In the genomic region with DNA sequence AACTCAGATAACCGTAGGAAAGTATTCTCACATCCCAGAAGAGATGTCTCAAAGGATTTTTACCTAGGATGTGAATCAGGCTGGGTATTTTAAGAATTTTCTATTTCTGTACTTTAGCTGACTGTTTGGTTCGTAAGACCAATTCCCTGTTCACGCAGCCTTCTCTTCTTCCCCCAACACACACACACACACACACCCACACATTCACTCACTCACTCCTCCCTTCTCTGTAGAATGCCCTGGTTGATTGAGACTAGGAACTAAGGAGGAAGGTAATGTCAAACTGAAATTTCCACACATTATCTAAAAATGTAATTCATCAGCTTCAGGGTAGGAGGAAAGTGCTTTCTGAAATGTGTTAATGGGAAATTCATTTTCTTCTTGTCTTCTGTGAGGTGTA, we compare ENCODE assay signal across 19 cellular contexts. TPM values are rescaled to one million over a fixed set of nuclear protein-coding genes. Genes with fewer than 3 reads are reported as not detected.
DNase-seq lines count a peak whose midpoint lies in the region; ATAC-seq, FAIRE-seq and TF ChIP-seq lines count a peak whose summit lies in the region.
"Had no signal": no experiment of that assay in that cellular context is flagged by ENCODE, and none has a peak within 500 bp of the region (broad histone marks: within the 10 kb centered on the region; RNA-seq: fewer than 3 reads in every experiment).

No MANE protein-coding gene starts in this region.

- DNase-seq in caudate nucleus (lab: John Stamatoyannopoulos, UW) = peak in 34 of 61 donors; percentile 1 to 87 (median 21)
- no peak for DNase-seq in mesendoderm
- DNase-seq in NCI-H2171 (lab: John Stamatoyannopoulos, UW) = no peak
- no peak for DNase-seq in HepG2 (ENCODE audit: low spot score)
- no peak for DNase-seq in HT-29 (ENCODE audit: low spot score)
- DNase-seq: ACHN; Caco-2; CD4-positive, alpha-beta T cell; GDM1; GM23248; H9 had no signal

- H4K20me1 ChIP-seq in HepG2 (ENCODE audit: insufficient read depth, low read length) = no peaks in the 10 kb centered on the region

- no TSS peak for BruUV-seq in HepG2 (replicated peaks; lab: Mats Ljungman, UMichigan)

- POLR2A ChIA-PET in HEK293 (lab: Yijun Ruan, JAX) = no interaction called here
- POLR2A ChIA-PET in HepG2 (lab: Yijun Ruan, JAX) = no interaction called here

- H3K56ac ChIP-seq in mesendoderm (ENCODE audit: low read length) = peak overlapping the region; percentile 66

- no peaks in the 10 kb centered on the region for H3K36me3 ChIP-seq in HEK293 (ENCODE audit: control insufficient read depth in 2 of 2, insufficient read depth in 1 of 2, low read length in 2 of 2)
- H3K36me3 ChIP-seq in mesendoderm (ENCODE audit: control insufficient read depth, insufficient read depth, low read length) = no peaks in the 10 kb centered on the region
- H3K36me3 ChIP-seq in HepG2 (replicated peaks in 1 of 2; ENCODE audit: control insufficient read depth in 1 of 2, insufficient read depth in 2 of 2, low read length in 2 of 2) = no peaks in the 10 kb centered on the region

- in situ Hi-C loops in HepG2 (cut with HindIII; ENCODE audit: extremely low pct_ligation_motif_present, low pct_unique_long_range_greater_than_20kb) = no loop called here

- H3K4me2 ChIP-seq in mesendoderm (ENCODE audit: low read length) = no peak overlapping the region
- H3K4me2 ChIP-seq in HepG2 (ENCODE audit: low read depth, low read length) = no peak overlapping the region

- H4K8ac ChIP-seq in mesendoderm (ENCODE audit: low read depth, low read length) = no peak overlapping the region

- H3K4me3 ChIP-seq in HEK293 (ENCODE audit: low read depth, low read length) = no peak overlapping the region
- no peak overlapping the region for H3K4me3 ChIP-seq in mesendoderm (ENCODE audit: low read length)
- no peak overlapping the region for H3K4me3 ChIP-seq in HepG2 (replicated peaks in 1 of 3; ENCODE audit: insufficient read depth in 1 of 3, low read depth in 2 of 3, low read length in 3 of 3)
- H3K4me3 ChIP-seq: GM23248, K562 had no signal

- H3K27ac ChIP-seq in HEK293 (ENCODE audit: extremely low read depth, low read depth, low read length) (no peak overlapping the region), caudate nucleus (ENCODE audit: low read depth, low read length) (no peak overlapping the region), mesendoderm (ENCODE audit: low read depth, low read length) (no peak overlapping the region), HepG2 (ENCODE audit: extremely low read length, insufficient read depth, low read length) (no peak overlapping the region)
- H3K27ac ChIP-seq: C4-2B, GM23248 had no signal

- H3K79me2 ChIP-seq in mesendoderm (ENCODE audit: control insufficient read depth, insufficient read depth, low read length) (no peaks in the 10 kb centered on the region), HepG2 (ENCODE audit: insufficient read depth, low read length) (no peaks in the 10 kb centered on the region)

- TF ChIP-seq RAD21 in HepG2 (CRISPR knock-in tag; IDR thresholded peaks at IDR 0.05) = no peak

- no peak overlapping the region for H4K5ac ChIP-seq in mesendoderm (ENCODE audit: low read length)

- H2BK15ac ChIP-seq in mesendoderm (replicated peaks; ENCODE audit: low read depth) = no peak overlapping the region

- no peak for TF ChIP-seq EP300 in HepG2 (IDR thresholded peaks at IDR 0.05; ENCODE audit: low read depth in 2 of 2, low read length in 2 of 2)
- TF ChIP-seq EP300 in HepG2 (CRISPR knock-in tag; IDR thresholded peaks at IDR 0.05; ENCODE audit: borderline replicate concordance) = no peak

- H3K4ac ChIP-seq in mesendoderm (ENCODE audit: low read depth, low read length) = no peak overlapping the region

- TF ChIP-seq POLR2A in HepG2 (IDR thresholded peaks at IDR 0.05; ENCODE audit: insufficient read depth in 1 of 2, low read depth in 2 of 2, low read length in 2 of 2) = no peak

- ATAC-seq in HepG2 = no peak
- ATAC-seq: K562 had no signal

- no peaks in the 10 kb centered on the region for H3K27me3 ChIP-seq in mesendoderm (ENCODE audit: insufficient read depth, low read length, poor library complexity)
- no peaks in the 10 kb centered on the region; a peak in 1 of 5 replicates for H3K27me3 ChIP-seq in HepG2 (ENCODE audit: control insufficient read depth in 1 of 2, insufficient read depth in 2 of 2, low read length in 2 of 2)

- peak overlapping the region; percentile 64 for H3K18ac ChIP-seq in mesendoderm (ENCODE audit: low read length)

- H3K9me3 ChIP-seq in HEK293 (ENCODE audit: control insufficient read depth, insufficient read depth, low read depth, low read length) (no peaks in the 10 kb centered on the region), HepG2 (ENCODE audit: low read length) (no peaks in the 10 kb centered on the region)
- H3K9me3 ChIP-seq: Caco-2 had no signal

- H2BK5ac ChIP-seq in mesendoderm (ENCODE audit: low read length) = no peak overlapping the region

- H3K4me1 ChIP-seq in HEK293 (ENCODE audit: control insufficient read depth, insufficient read depth, low read length) (no peaks in the 10 kb centered on the region), mesendoderm (ENCODE audit: control insufficient read depth, low read depth, low read length) (peaks cover 21% of the 10 kb centered on the region), HepG2 (ENCODE audit: insufficient read depth, low read length) (no peaks in the 10 kb centered on the region)
- H3K4me1 ChIP-seq: Caco-2 had no signal

- CTCF ChIA-PET in HEK293 (lab: Yijun Ruan, JAX) = interaction anchor here (0.6 kb wide), 1 partner anchor 400 kb away, joined by 6 read pairs; no protein-coding TSS in a partner anchor
- CTCF ChIA-PET in HepG2 (lab: Yijun Ruan, JAX; ENCODE audit: low intra/inter-chr PET ratio, low total read pairs) = no interaction called here

- H2BK120ac ChIP-seq in mesendoderm (ENCODE audit: low read depth, low read length) = no peak overlapping the region

- no peak overlapping the region for H3K23ac ChIP-seq in mesendoderm (ENCODE audit: low read length)

- no peak overlapping the region for H2AFZ ChIP-seq in HepG2 (ENCODE audit: low read length)
- H2AFZ ChIP-seq: GM23248 had no signal

- H3K9ac ChIP-seq in mesendoderm (ENCODE audit: low read length) (no peak overlapping the region), HepG2 (ENCODE audit: insufficient read depth, low read depth, low read length) (no peak overlapping the region)
- H3K9ac ChIP-seq: GM23248 had no signal

- TF ChIP-seq CTCF in HEK293 (tag by site-specific recombination; IDR thresholded peaks at IDR 0.05) (no peak), HepG2 (CRISPR knock-in tag; IDR thresholded peaks at IDR 0.05) (no peak)

- no peak overlapping the region for H2AK5ac ChIP-seq in mesendoderm (ENCODE audit: low read length)

- no CpG with 5 or more reads among the region's 3 CpGs for WGBS in mesendoderm (ENCODE audit: extremely low coverage, insufficient coverage, low lambda C conversion rate)
- WGBS in HepG2 (ENCODE audit: low lambda C conversion rate) = 3% methylated on average over 3 of the region's 3 CpGs

- H3K79me1 ChIP-seq in mesendoderm (ENCODE audit: low read length) = no peaks in the 10 kb centered on the region

- FAIRE-seq in HepG2 (lab: Jason Lieb, UNC) = no peak
- FAIRE-seq: A204.1, D721Med, GM12892, GM18507, K562 had no signal

- intact Hi-C loops in HepG2 (cut with micrococcal nuclease; ENCODE audit: unreplicated experiment) = no loop called here

TF ChIP-seq in HEK293, 187 proteins besides CTCF, POLR2A, EP300 and RAD21:
- TF ChIP-seq IKZF3 (tag by site-specific recombination; IDR thresholded peaks at IDR 0.05) (no peak), EGR2 (tag by site-specific recombination; IDR thresholded peaks at IDR 0.05; ENCODE audit: low read depth) (peak; percentile 41; the same call in 1 of the 2 replicates), OVOL3 (tag by site-specific recombination; IDR thresholded peaks at IDR 0.05) (no peak), ZFHX2 (tag by site-specific recombination; conservative IDR thresholded peaks at IDR 0.05) (peak; percentile 31; the same call in 1 of the 2 replicates)

TF ChIP-seq in HepG2, 621 proteins besides CTCF, POLR2A, EP300 and RAD21 (continues in another document):
- TF ChIP-seq ZNF672 (CRISPR knock-in tag; IDR thresholded peaks at IDR 0.05) (no peak), HOXD1 (CRISPR knock-in tag; IDR thresholded peaks at IDR 0.05) (no peak)

RNA-seq across cellular contexts. Expression of a gene that starts 43.5 kb away (rescaled TPM):
- 1.8 TPM for polyA plus RNA-seq in mesendoderm (2013, experiment 1 of 2)
- 2.0 TPM for polyA plus RNA-seq in mesendoderm (2013, experiment 2 of 2)
- total RNA-seq in HepG2 (2016; rRNA removed; fragmentation: Illumina TruSeq; extraction: Trizol) = not detected in 2 replicates
- not detected in 2 replicates for total RNA-seq in HepG2 (2016; cell fraction: cytosol; rRNA removed; fragmentation: Illumina TruSeq; extraction: Trizol; ENCODE audit: low read depth)
- not detected in 2 replicates for total RNA-seq in HepG2 (2016; cell fraction: insoluble cytoplasmic fraction; rRNA removed; fragmentation: Illumina TruSeq; extraction: Trizol)
- not detected in 2 replicates for total RNA-seq in HepG2 (2016; cell fraction: membrane; rRNA removed; fragmentation: Illumina TruSeq; extraction: Trizol)
- total RNA-seq in HepG2 (2016; cell fraction: nucleus; rRNA removed; fragmentation: Illumina TruSeq; extraction: Trizol) = not detected in 2 replicates
- not detected in 2 replicates for polyA plus RNA-seq in HepG2 (2011; rRNA removed)
- polyA plus RNA-seq in HepG2 (2011; cell fraction: cytosol; rRNA removed) = not detected in 2 replicates
- not detected in 2 replicates for polyA plus RNA-seq in HepG2 (2011; cell fraction: nucleus; rRNA removed)
- not detected in 2 replicates for polyA plus RNA-seq in HepG2 (2012)
- polyA plus RNA-seq in HepG2 (2016; cell fraction: cytosol; fragmentation: Illumina TruSeq; extraction: Trizol; ENCODE audit: low read depth) = not detected in 2 replicates
- polyA plus RNA-seq in HepG2 (2016; cell fraction: insoluble cytoplasmic fraction; fragmentation: Illumina TruSeq; extraction: Trizol; ENCODE audit: low read depth) = not detected in 2 replicates
- polyA plus RNA-seq in HepG2 (2016; cell fraction: membrane; fragmentation: Illumina TruSeq; extraction: Trizol; ENCODE audit: low read depth) = not detected in 2 replicates
- polyA plus RNA-seq in HepG2 (2016; cell fraction: nucleus; fragmentation: Illumina TruSeq; extraction: Trizol; ENCODE audit: insufficient read depth, low read depth) = not detected in 2 replicates
- polyA minus RNA-seq in HepG2 (2011; rRNA and poly(A)+ RNA removed; ENCODE audit: low replicate concordance) = not detected in 2 replicates
- not detected in 2 replicates for polyA minus RNA-seq in HepG2 (2011; cell fraction: cytosol; rRNA and poly(A)+ RNA removed)
- not detected in 2 replicates for polyA minus RNA-seq in HepG2 (2011; cell fraction: nucleus; rRNA and poly(A)+ RNA removed)
- not detected in 2 replicates for total RNA-seq in HT-29 (2014; rRNA removed; shearing (Covaris generic))
- total RNA-seq: Caco-2; CD4-positive, alpha-beta T cell; GM23248; H9; K562 had no signal
- polyA plus RNA-seq: BJ, K562 had no signal

Comparison
In these comparisons a context has a peak if more than half of its experiments do, and no peak if none do; other contexts are left out.
1. DNase-seq: peak in caudate nucleus (34 of 61); none in mesendoderm (single experiment), NCI-H2171 (single experiment), HepG2 (single experiment) and HT-29 (single experiment).